1 cellular context compared by ENCODE assay signal in the genomic region with DNA sequence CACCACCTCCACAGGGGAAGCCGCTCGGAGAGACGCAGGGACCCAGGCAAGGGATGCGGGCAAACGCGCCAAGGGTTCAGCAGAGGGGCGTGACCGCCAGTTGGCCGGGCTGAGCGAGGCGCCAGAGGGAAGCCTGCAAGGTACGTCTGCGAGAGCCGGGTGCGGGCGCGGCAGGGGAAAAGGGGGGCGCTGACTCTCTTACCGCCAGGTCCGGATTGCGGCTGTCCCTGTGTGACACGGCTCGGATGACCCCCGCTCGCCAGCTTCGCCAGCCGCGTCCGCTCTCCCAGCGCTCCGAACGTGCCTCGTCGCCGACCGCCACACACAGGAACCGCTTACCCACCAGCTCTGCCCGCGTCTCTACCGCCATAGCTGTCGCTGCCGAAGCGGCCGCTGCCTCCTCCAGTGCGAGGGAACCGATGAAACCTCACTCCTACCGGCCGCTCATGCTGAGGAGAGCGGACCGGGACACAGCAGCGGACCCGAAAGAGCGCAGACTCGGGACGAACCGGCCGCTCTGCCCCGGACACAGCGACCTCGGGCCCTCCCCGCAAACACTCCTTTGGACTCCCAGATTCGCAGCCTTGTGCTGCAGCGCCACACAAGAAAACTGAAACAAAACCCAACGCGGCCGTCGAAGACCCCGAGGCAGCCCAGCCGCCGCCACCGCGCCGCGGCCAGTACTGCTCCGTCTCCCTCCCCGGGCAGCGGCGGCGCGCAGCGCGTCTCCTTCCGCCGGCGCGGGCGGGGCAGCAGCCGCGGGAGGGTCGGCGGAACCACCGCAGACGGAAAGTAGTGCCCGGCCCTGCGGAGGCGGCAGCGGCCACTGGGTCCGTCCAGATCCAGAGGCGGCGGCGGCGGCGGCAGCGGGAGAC.
TF ChIP-seq lines count a peak whose summit lies in the region.

A gene with protein sequence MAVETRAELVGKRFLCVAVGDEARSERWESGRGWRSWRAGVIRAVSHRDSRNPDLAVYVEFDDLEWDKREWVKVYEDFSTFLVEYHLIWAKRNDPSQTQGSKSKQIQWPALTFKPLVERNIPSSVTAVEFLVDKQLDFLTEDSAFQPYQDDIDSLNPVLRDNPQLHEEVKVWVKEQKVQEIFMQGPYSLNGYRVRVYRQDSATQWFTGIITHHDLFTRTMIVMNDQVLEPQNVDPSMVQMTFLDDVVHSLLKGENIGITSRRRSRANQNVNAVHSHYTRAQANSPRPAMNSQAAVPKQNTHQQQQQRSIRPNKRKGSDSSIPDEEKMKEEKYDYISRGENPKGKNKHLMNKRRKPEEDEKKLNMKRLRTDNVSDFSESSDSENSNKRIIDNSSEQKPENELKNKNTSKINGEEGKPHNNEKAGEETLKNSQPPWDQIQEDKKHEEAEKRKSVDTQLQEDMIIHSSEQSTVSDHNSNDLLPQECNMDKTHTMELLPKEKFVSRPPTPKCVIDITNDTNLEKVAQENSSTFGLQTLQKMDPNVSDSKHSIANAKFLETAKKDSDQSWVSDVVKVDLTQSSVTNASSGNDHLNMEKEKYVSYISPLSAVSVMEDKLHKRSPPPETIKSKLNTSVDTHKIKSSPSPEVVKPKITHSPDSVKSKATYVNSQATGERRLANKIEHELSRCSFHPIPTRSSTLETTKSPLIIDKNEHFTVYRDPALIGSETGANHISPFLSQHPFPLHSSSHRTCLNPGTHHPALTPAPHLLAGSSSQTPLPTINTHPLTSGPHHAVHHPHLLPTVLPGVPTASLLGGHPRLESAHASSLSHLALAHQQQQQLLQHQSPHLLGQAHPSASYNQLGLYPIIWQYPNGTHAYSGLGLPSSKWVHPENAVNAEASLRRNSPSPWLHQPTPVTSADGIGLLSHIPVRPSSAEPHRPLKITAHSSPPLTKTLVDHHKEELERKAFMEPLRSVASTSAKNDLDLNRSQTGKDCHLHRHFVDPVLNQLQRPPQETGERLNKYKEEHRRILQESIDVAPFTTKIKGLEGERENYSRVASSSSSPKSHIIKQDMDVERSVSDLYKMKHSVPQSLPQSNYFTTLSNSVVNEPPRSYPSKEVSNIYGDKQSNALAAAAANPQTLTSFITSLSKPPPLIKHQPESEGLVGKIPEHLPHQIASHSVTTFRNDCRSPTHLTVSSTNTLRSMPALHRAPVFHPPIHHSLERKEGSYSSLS (N-terminal part only) (minus strand): TSS at position 685 of the 875 bp plus-strand sequence. CDS start 315 bp downstream, at position 370.

TF ChIP-seq in endothelial cell of umbilical vein, 7 proteins besides CTCF, POLR2A, EP300 and RAD21:
- TF ChIP-seq FOS (IDR thresholded peaks at IDR 0.05; ENCODE audit: borderline replicate concordance, insufficient read depth, low read length) (no peak), POLR2AphosphoS5 (IDR thresholded peaks at IDR 0.05; ENCODE audit: insufficient read depth, low read depth, low read length) (peak; percentile 65)
